ENCODE assay signal across 1 cellular context in the genomic region with DNA sequence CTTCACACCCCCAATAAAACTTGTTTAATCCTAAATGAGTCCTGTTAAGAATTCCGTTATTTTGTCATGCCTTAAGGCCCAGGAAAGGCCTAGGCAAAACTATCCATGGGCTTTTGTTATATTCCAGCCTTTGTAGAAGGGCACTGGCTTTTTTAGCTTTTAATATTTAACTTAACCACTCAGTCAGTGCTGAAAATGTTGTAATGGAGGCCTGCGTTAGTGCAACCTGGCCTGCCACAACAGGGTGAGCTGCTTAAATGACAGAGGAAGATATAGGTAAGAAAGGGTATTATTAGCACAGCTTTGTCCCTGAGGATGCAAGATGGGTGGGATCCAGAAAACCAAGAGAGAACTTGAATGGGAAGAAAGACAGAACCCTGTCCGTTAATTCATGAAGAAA.
TF ChIP-seq lines count a peak whose summit lies in the region.

No MANE protein-coding gene starts in this region.

TF ChIP-seq in HepG2, 621 proteins besides CTCF, POLR2A, EP300 and RAD21 (continued from another document):
- TF ChIP-seq ZMYM3 (CRISPR knock-in tag; IDR thresholded peaks at IDR 0.05), result no peak
TF ChIP-seq in HepG2: peak in this region for 5.
